Comparison of ENCODE assay signal across 11 cellular contexts in the genomic region with DNA sequence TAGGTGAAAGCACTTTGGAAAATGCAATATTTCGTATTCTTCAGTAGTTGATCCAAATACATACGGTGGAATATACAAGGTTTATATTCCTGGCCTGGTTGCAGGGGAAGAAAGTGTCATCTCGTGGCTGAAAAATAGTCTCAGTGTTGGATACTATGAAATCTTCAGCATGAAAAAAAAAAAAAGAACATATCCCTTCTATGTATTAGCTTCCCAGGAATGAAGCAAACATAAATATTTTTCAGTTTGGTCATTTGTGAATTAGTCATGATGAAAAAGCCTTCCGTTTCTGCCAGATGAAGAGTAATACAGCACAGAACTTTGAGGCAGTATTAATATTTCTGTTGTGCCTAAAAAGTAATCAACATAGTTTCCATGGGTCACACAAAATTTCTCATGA. TPM values are rescaled to one million over a fixed set of nuclear protein-coding genes. Genes with fewer than 3 reads are reported as not detected.
DNase-seq lines count a peak whose midpoint lies in the region; ATAC-seq and TF ChIP-seq lines count a peak whose summit lies in the region.
"Had no signal": no experiment of that assay in that cellular context is flagged by ENCODE, and none has a peak within 500 bp of the region (broad histone marks: within the 10 kb centered on the region; RNA-seq: fewer than 3 reads in every experiment).

No MANE protein-coding gene starts in this region.

- H3K27ac Mint-ChIP-seq in stimulated activated naive CD8-positive, alpha-beta T cell treated with anti-CD3 and anti-CD28 coated beads, Interleukin-15, amount 100 ng/mL, for 72 hours: no peak overlapping the region

- H3K4me3 Mint-ChIP-seq in stimulated activated naive CD8-positive, alpha-beta T cell treated with anti-CD3 and anti-CD28 coated beads, Interleukin-15, amount 100 ng/mL, for 72 hours: no peak overlapping the region

- H3K27me3 Mint-ChIP-seq in stimulated activated naive CD8-positive, alpha-beta T cell treated with anti-CD3 and anti-CD28 coated beads, Interleukin-15, amount 100 ng/mL, for 72 hours: peaks cover 10% of the 10 kb centered on the region

- H3K4me3 ChIP-seq in AG04450 (ENCODE audit: low read depth, low read length) (no peak overlapping the region), MG63 (no peak overlapping the region), cardiac fibroblast (replicated peaks in 1 of 2; ENCODE audit: low read depth in 2 of 2, low read length in 2 of 2) (no peak overlapping the region), lung (no peak overlapping the region), colonic mucosa (no peak overlapping the region)
- H3K4me3 ChIP-seq: Peyer's patch, sigmoid colon, thyroid gland had no signal

- no peak overlapping the region for H3K27ac ChIP-seq in AG04450 (ENCODE audit: low read depth, low read length)
- no peak overlapping the region for H3K27ac ChIP-seq in lung (ENCODE audit: low read depth in 1 of 2, low read length in 1 of 2)
- H3K27ac ChIP-seq in colonic mucosa: no peak overlapping the region
- H3K27ac ChIP-seq: Peyer's patch had no signal

- CTCF ChIA-PET in AG04450 (lab: Charles Lee): no interaction called here

- no peaks in the 10 kb centered on the region for H3K4me1 Mint-ChIP-seq in stimulated activated naive CD8-positive, alpha-beta T cell treated with anti-CD3 and anti-CD28 coated beads, Interleukin-15, amount 100 ng/mL, for 72 hours

- DNase-seq in AG04450 (ENCODE audit: low read depth, low spot score) (peak; percentile 53), MG63 (peak; percentile 9), cardiac fibroblast (ENCODE audit: low read depth in 2 of 2) (peak; percentile 78 to 89), lung (ENCODE audit: low spot score) (no peak), colonic mucosa (no peak)
- DNase-seq in stimulated activated naive CD8-positive, alpha-beta T cell treated with anti-CD3 and anti-CD28 coated beads, Interleukin-15, amount 100 ng/mL, for 72 hours: no peak
- DNase-seq: Peyer's patch, sigmoid colon, thyroid gland had no signal

- WGBS in lung, 2 donors: 75 to 83% methylated on average over 3 of the region's 4 CpGs

- intact Hi-C loops in colonic mucosa (cut with DNase I): no loop called here

- no peaks in the 10 kb centered on the region for H3K27me3 ChIP-seq in AG04450 (ENCODE audit: control insufficient read depth, insufficient read depth, low read length)
- H3K27me3 ChIP-seq in MG63: no peaks in the 10 kb centered on the region
- no peaks in the 10 kb centered on the region for H3K27me3 ChIP-seq in lung (ENCODE audit: control insufficient read depth, insufficient read depth)
- H3K27me3 ChIP-seq in colonic mucosa: no peaks in the 10 kb centered on the region
- H3K27me3 ChIP-seq: Peyer's patch, sigmoid colon, thyroid gland had no signal

- H3K4me1 ChIP-seq in lung (ENCODE audit: control insufficient read depth in 2 of 2, insufficient read depth in 2 of 2, low read length in 2 of 2) (no peaks in the 10 kb centered on the region), colonic mucosa (no peaks in the 10 kb centered on the region)
- H3K4me1 ChIP-seq: Peyer's patch had no signal

- ATAC-seq in lung (ENCODE audit: insufficient read depth, low FRiP score) (peak; percentile 34), GM19035 (IDR thresholded peaks at IDR 0.05; ENCODE audit: unreplicated experiment) (no peak), GM18517 (IDR thresholded peaks at IDR 0.05; ENCODE audit: unreplicated experiment) (no peak)
- ATAC-seq in stimulated activated naive CD8-positive, alpha-beta T cell treated with anti-CD3 and anti-CD28 coated beads, Interleukin-15, amount 100 ng/mL, for 72 hours: no peak

- H3K36me3 ChIP-seq in MG63: no peaks in the 10 kb centered on the region
- no peaks in the 10 kb centered on the region for H3K36me3 ChIP-seq in lung (ENCODE audit: control insufficient read depth in 2 of 2, insufficient read depth in 2 of 2, low read length in 2 of 2)
- H3K36me3 ChIP-seq in colonic mucosa: no peaks in the 10 kb centered on the region
- H3K36me3 ChIP-seq: Peyer's patch, sigmoid colon, thyroid gland had no signal

- H3K9me3 Mint-ChIP-seq in stimulated activated naive CD8-positive, alpha-beta T cell treated with anti-CD3 and anti-CD28 coated beads, Interleukin-15, amount 100 ng/mL, for 72 hours: peaks cover 0 to 7% of the 10 kb centered on the region in 2 donors

- H3K9me3 ChIP-seq in AG04450 (ENCODE audit: control insufficient read depth, insufficient read depth, low read length) (no peaks in the 10 kb centered on the region), MG63 (no peaks in the 10 kb centered on the region), lung (ENCODE audit: control insufficient read depth in 2 of 2, insufficient read depth in 1 of 2, low read length in 1 of 2) (no peaks in the 10 kb centered on the region), colonic mucosa (no peaks in the 10 kb centered on the region)
- H3K9me3 ChIP-seq: Peyer's patch, sigmoid colon, thyroid gland had no signal

- POLR2A ChIA-PET in AG04450 (lab: Yijun Ruan, JAX): interaction anchor here (0.6 to 1.7 kb wide), 4 partner anchors 21 to 1130 kb away, joined by 3 to 8 read pairs (median 3); no protein-coding TSS in a partner anchor

- no peak for TF ChIP-seq CTCF in AG04450 (IDR thresholded peaks at IDR 0.05; ENCODE audit: low read depth, low read length)
- TF ChIP-seq CTCF in cardiac fibroblast (IDR thresholded peaks at IDR 0.05; ENCODE audit: low read depth, low read length): no peak
- no peak for TF ChIP-seq CTCF in lung (IDR thresholded peaks at IDR 0.05; ENCODE audit: control extremely low read depth, extremely low read depth)
- no peak for TF ChIP-seq CTCF in colonic mucosa (IDR thresholded peaks at IDR 0.05)

- H3K9ac ChIP-seq in colonic mucosa (ENCODE audit: low read depth in 2 of 2, low read length in 2 of 2): no peak overlapping the region

RNA-seq across cellular contexts. Expression of gene FLRT2, which starts 36.7 kb away (rescaled TPM):
- polyA plus RNA-seq in AG04450 (2011; rRNA removed): 17.3 and 20.8 TPM in 2 replicates
- polyA minus RNA-seq in AG04450 (2011; rRNA and poly(A)+ RNA removed): 45.7 and 58.6 TPM in 2 replicates
- 0.22 and 2.5 TPM in 2 replicates for total RNA-seq in MG63 (2014; rRNA removed; shearing (Covaris generic); ENCODE audit: low replicate concordance)
- 10 to 100 TPM; 14.3 to 53.7 TPM for total RNA-seq in lung
- 1 to 10 TPM; 1.2 to 3.4 TPM for polyA plus RNA-seq in lung
- 1 to 10 TPM; 2.1 to 3.0 TPM for total RNA-seq in colonic mucosa

Comparison
In these comparisons a context has a peak if more than half of its experiments do, and no peak if none do; other contexts are left out.
1. DNase-seq: peak in AG04450 (single experiment), MG63 (single experiment) and cardiac fibroblast (2 of 2); none in lung (single experiment), colonic mucosa (single experiment) and stimulated activated naive CD8-positive, alpha-beta T cell treated with anti-CD3 and anti-CD28 coated beads, Interleukin-15, amount 100 ng/mL, for 72 hours (0 of 2).